1 cellular context compared by ENCODE assay signal in genomic region chr15:36468746-36469145, GRCh38.
A peak's percentile ranks its signal among the peaks of the same experiment; 100 is the strongest.
TF ChIP-seq lines count a peak whose summit lies in the region.

No MANE protein-coding gene starts in this region.

TF ChIP-seq in IMR-90, 13 proteins besides CTCF, POLR2A, EP300 and RAD21 (continued from another document):
- TF ChIP-seq ELK1 (IDR thresholded peaks at IDR 0.05; ENCODE audit: borderline replicate concordance, low read depth, low read length) (no peak), FOS (IDR thresholded peaks at IDR 0.05; ENCODE audit: low read depth, low read length) (peak; percentile 54; the same call in 1 of the 2 replicates), NFE2L2 (IDR thresholded peaks at IDR 0.05; ENCODE audit: low read depth, low read length) (no peak), RFX5 (IDR thresholded peaks at IDR 0.05; ENCODE audit: low read depth, low read length) (no peak), CHD1 (IDR thresholded peaks at IDR 0.05; ENCODE audit: low read depth, low read length) (no peak), CEBPB (IDR thresholded peaks at IDR 0.05; ENCODE audit: low read depth, low read length) (peak; percentile 43), MAFK (IDR thresholded peaks at IDR 0.05; ENCODE audit: low read depth, low read length) (peak; percentile 83), USF2 (IDR thresholded peaks at IDR 0.05; ENCODE audit: low read depth, low read length) (no peak), SMC3 (IDR thresholded peaks at IDR 0.05; ENCODE audit: low read depth, low read length) (no peak), MAZ (IDR thresholded peaks at IDR 0.05; ENCODE audit: borderline replicate concordance, low read depth, low read length) (no peak; the same call in 1 of the 2 replicates), BHLHE40 (IDR thresholded peaks at IDR 0.05; ENCODE audit: low read depth, low read length) (no peak), RCOR1 (IDR thresholded peaks at IDR 0.05; ENCODE audit: insufficient replicate concordance, low read length) (peak; percentile 68)
